ENCODE assay signal across 34 cellular contexts in the genomic region with DNA sequence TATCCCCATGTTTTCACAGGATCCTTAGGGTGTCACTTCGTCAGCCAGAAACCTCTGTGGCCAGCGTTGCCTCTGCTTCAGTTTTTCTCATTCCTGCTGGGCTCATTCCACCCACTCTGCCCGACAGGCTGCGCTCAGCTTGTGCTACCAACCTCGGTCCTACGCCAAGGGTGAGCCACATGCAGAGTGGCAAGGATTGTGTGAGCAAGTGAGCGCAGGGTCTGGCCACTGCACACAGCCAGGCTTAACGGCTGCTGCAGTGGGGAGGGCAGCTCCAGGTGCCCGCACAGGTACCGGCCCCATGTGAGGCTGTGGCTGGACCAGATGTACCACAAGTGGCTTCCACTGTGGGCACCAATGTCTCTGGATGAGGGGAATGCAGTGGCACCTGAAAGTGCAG.
DNase-seq lines count a peak whose midpoint lies in the region; ATAC-seq, FAIRE-seq and TF ChIP-seq lines count a peak whose summit lies in the region.
"Had no signal": no experiment of that assay in that cellular context is flagged by ENCODE, and none has a peak within 500 bp of the region (broad histone marks: within the 10 kb centered on the region; RNA-seq: fewer than 3 reads in every experiment).

No MANE protein-coding gene starts in this region.

- H3K79me2 ChIP-seq in H1 (ENCODE audit: control insufficient read depth in 1 of 2, insufficient read depth in 2 of 2, low read length in 2 of 2): no peaks in the 10 kb centered on the region

- TF ChIP-seq CTCF in H1 (IDR thresholded peaks at IDR 0.05; ENCODE audit: control extremely low read depth in 1 of 3, insufficient read depth in 1 of 3, low read depth in 1 of 3, low read length in 3 of 3) (no peak), upper lobe of right lung (IDR thresholded peaks at IDR 0.05) (no peak)

- H3K23me2 ChIP-seq in H1 (ENCODE audit: low read depth, low read length): no peaks in the 10 kb centered on the region

- POLR2A ChIA-PET in H1 (lab: Charles Lee; ENCODE audit: partially characterized antibody): no interaction called here

- no peaks in the 10 kb centered on the region for H3K27me3 ChIP-seq in BLaER1
- no peaks in the 10 kb centered on the region for H3K27me3 ChIP-seq in H1 (replicated peaks in 1 of 4; ENCODE audit: control insufficient read depth in 3 of 4, extremely low read depth in 1 of 4, insufficient read depth in 3 of 4, low read length in 3 of 4)
- no peaks in the 10 kb centered on the region for H3K27me3 ChIP-seq in neuronal stem cell (ENCODE audit: control insufficient read depth in 3 of 3, insufficient read depth in 3 of 3, low read depth in 1 of 3, low read length in 3 of 3)
- no peaks in the 10 kb centered on the region for H3K27me3 ChIP-seq in upper lobe of right lung
- no peaks in the 10 kb centered on the region for H3K27me3 ChIP-seq in MG63
- H3K27me3 ChIP-seq: BE2C; BLaER1 treated with 17β-estradiol and CSF1 and Interleukin-3, amounts not matched to agents 10 nM and 100 nM had no signal

- H2BK12ac ChIP-seq in H1 (ENCODE audit: low read depth, low read length) (no peak overlapping the region; the same call in 1 of the 2 replicates), neuronal stem cell (ENCODE audit: low read length) (no peak overlapping the region)

- H3K79me1 ChIP-seq in H1 (ENCODE audit: low read depth, low read length) (peaks cover 3% of the 10 kb centered on the region; the same call in 1 of the 2 replicates), neuronal stem cell (ENCODE audit: low read depth, low read length) (peaks cover 5% of the 10 kb centered on the region)

- no peak overlapping the region for H3K27ac Mint-ChIP-seq in activated naive CD4-positive, alpha-beta T cell treated with anti-CD3 and anti-CD28 coated beads for 36 hours
- H3K27ac Mint-ChIP-seq: B cell; CD14-positive monocyte; CD4-positive, alpha-beta memory T cell; CD4-positive, alpha-beta T cell; CD4-positive, CD25-positive, alpha-beta regulatory T cell; CD8-positive, alpha-beta memory T cell; CD8-positive, alpha-beta T cell had no signal

- FAIRE-seq in H1 (lab: Jason Lieb, UNC): no peak
- FAIRE-seq: A549, D721Med had no signal

- H3K36me3 ChIP-seq in BLaER1: peaks cover 15% of the 10 kb centered on the region
- H3K36me3 ChIP-seq in H1 (ENCODE audit: control insufficient read depth in 2 of 4, insufficient read depth in 4 of 4, low read length in 3 of 4): no peaks in the 10 kb centered on the region
- peaks cover 0 to 7% of the 10 kb centered on the region in 2 donors for H3K36me3 ChIP-seq in neuronal stem cell (replicated peaks in 1 of 2; ENCODE audit: control insufficient read depth in 2 of 2, insufficient read depth in 2 of 2, low read length in 2 of 2)
- no peaks in the 10 kb centered on the region for H3K36me3 ChIP-seq in upper lobe of right lung
- H3K36me3 ChIP-seq in MG63: no peaks in the 10 kb centered on the region
- H3K36me3 ChIP-seq: BE2C had no signal

- H2BK5ac ChIP-seq in H1 (ENCODE audit: low read depth, low read length) (no peak overlapping the region), neuronal stem cell (ENCODE audit: low read length) (no peak overlapping the region)

- H4K91ac ChIP-seq in H1 (replicated peaks; ENCODE audit: insufficient read length, low read length): no peak overlapping the region
- H4K91ac ChIP-seq in neuronal stem cell (ENCODE audit: low read depth, low read length, poor library complexity): no peak overlapping the region

- no peak overlapping the region for H2AFZ ChIP-seq in H1 (ENCODE audit: low read length)
- no peak overlapping the region for H2AFZ ChIP-seq in neuronal stem cell (ENCODE audit: low read length)

- no peak overlapping the region for H3K4me3 Mint-ChIP-seq in activated naive CD4-positive, alpha-beta T cell treated with anti-CD3 and anti-CD28 coated beads for 36 hours
- H3K4me3 Mint-ChIP-seq: B cell; CD14-positive monocyte; CD4-positive, alpha-beta memory T cell; CD4-positive, alpha-beta T cell; CD4-positive, CD25-positive, alpha-beta regulatory T cell; CD8-positive, alpha-beta memory T cell; CD8-positive, alpha-beta T cell had no signal

- H4K8ac ChIP-seq in H1 (ENCODE audit: extremely low read depth, insufficient read depth, low read length): peak overlapping the region; percentile 79; the same call in 1 of the 2 replicates
- no peak overlapping the region for H4K8ac ChIP-seq in neuronal stem cell (ENCODE audit: low read depth, low read length)

- intact Hi-C loops in upper lobe of right lung (cut with DNase I): no loop called here
- intact Hi-C loops in activated naive CD4-positive, alpha-beta T cell treated with anti-CD3 and anti-CD28 coated beads for 36 hours (cut with micrococcal nuclease): no loop called here

- CTCF ChIA-PET in H1 (lab: Charles Lee; ENCODE audit: partially characterized antibody): interaction anchor here (1.0 kb wide), 1 partner anchor 31 kb away, joined by 4 read pairs; no protein-coding TSS in a partner anchor
- CTCF ChIA-PET in activated naive CD4-positive, alpha-beta T cell treated with anti-CD3 and anti-CD28 coated beads for 36 hours (lab: Charles Lee): no interaction called here

- WGBS in H1 (ENCODE audit: extremely low coverage in 1 of 2, insufficient coverage in 1 of 2, insufficient read length in 1 of 2, insufficient replicate concordance in 2 of 2, low coverage in 1 of 2, low lambda C conversion rate in 2 of 2, missing lambda C conversion rate in 1 of 2), 2 experiments: 96% methylated on average over 10 of the region's 10 CpGs; no CpG with 5 or more reads in 1 of the 2 experiments
- WGBS in neuronal stem cell (ENCODE audit: extremely low coverage in 2 of 2, insufficient read length in 2 of 2, insufficient replicate concordance in 1 of 2), 2 donors: no CpG with 5 or more reads among the region's 10 CpGs

- H3K4me1 ChIP-seq in BLaER1: 0 out of 2 replicates have a peak, but pooled peaks cover 10% of the 10 kb centered on the region
- H3K4me1 ChIP-seq in H1 (replicated peaks in 1 of 4; ENCODE audit: control insufficient read depth in 3 of 4, insufficient read depth in 4 of 4, low read length in 3 of 4): no peaks in the 10 kb centered on the region
- peaks cover 0 to 7% of the 10 kb centered on the region in 2 donors for H3K4me1 ChIP-seq in neuronal stem cell (ENCODE audit: control insufficient read depth in 2 of 2, insufficient read depth in 1 of 2, low read depth in 1 of 2, low read length in 2 of 2)
- no peaks in the 10 kb centered on the region for H3K4me1 ChIP-seq in upper lobe of right lung
- H3K4me1 ChIP-seq: A549, BE2C, Caco-2 had no signal

- H3K4me3 ChIP-seq in BLaER1: peak overlapping the region; percentile 24; the same call in 1 of the 2 replicates
- no peak overlapping the region for H3K4me3 ChIP-seq in H1 (ENCODE audit: extremely low read depth in 1 of 4, insufficient read depth in 2 of 4, low read depth in 3 of 4, low read length in 4 of 4)
- H3K4me3 ChIP-seq in neuronal stem cell (ENCODE audit: low read length in 2 of 2): peak overlapping the region in 1 of 2 donors; percentile 68
- no peak overlapping the region for H3K4me3 ChIP-seq in upper lobe of right lung
- H3K4me3 ChIP-seq in MG63: no peak overlapping the region
- H3K4me3 ChIP-seq: A549 had no signal

- H3K14ac ChIP-seq in H1 (ENCODE audit: insufficient read length) (no peak overlapping the region), neuronal stem cell (ENCODE audit: low read length) (no peak overlapping the region)

- no peak overlapping the region for H2AK5ac ChIP-seq in H1 (ENCODE audit: low read depth, low read length)
- no peak overlapping the region for H2AK5ac ChIP-seq in neuronal stem cell (ENCODE audit: low read depth, low read length)

- H3K18ac ChIP-seq in H1 (ENCODE audit: extremely low read depth, low read length): no peak overlapping the region
- H3K18ac ChIP-seq in neuronal stem cell (ENCODE audit: low read length): peak overlapping the region; percentile 70

- H4K20me1 ChIP-seq in BLaER1: peaks cover 44% of the 10 kb centered on the region
- peaks cover 0 to 3% of the 10 kb centered on the region in 2 experiments for H4K20me1 ChIP-seq in H1 (replicated peaks in 1 of 2; ENCODE audit: control insufficient read depth in 1 of 2, insufficient read depth in 2 of 2, low read length in 2 of 2)

- H3K9ac ChIP-seq in BLaER1 (no peak overlapping the region), H1 (replicated peaks in 1 of 4; ENCODE audit: extremely low read depth in 1 of 4, low read depth in 3 of 4, low read length in 3 of 4) (no peak overlapping the region), neuronal stem cell (ENCODE audit: low read depth, low read length, poor library complexity) (peak overlapping the region; percentile 38)
- H3K9ac ChIP-seq: BLaER1 treated with 17β-estradiol and CSF1 and Interleukin-3, amounts not matched to agents 10 nM and 100 nM had no signal

- no peak overlapping the region for H3K56ac ChIP-seq in H1 (replicated peaks; ENCODE audit: insufficient read length, low read depth, low read length)

- H3K4me2 ChIP-seq in BLaER1 (no peak overlapping the region), H1 (ENCODE audit: insufficient read depth in 1 of 2, low read depth in 2 of 2, low read length in 2 of 2) (no peak overlapping the region), neuronal stem cell (ENCODE audit: insufficient read depth, low read length, poor library complexity, severe bottlenecking) (no peak overlapping the region)
- H3K4me2 ChIP-seq: A549; BLaER1 treated with 17β-estradiol and CSF1 and Interleukin-3, amounts not matched to agents 10 nM and 100 nM had no signal

- no peak for DNase-seq in H1 (ENCODE audit: low read depth in 1 of 2, low spot score in 2 of 2)
- no peak for DNase-seq in neuronal stem cell (ENCODE audit: low spot score)
- DNase-seq in upper lobe of right lung: no peak
- DNase-seq in activated T-cell treated with anti-CD3 and anti-CD28 coated beads, Interleukin-2, amount 50 U/mL, for 1 hour: no peak
- no peak for DNase-seq in MG63
- DNase-seq in NCI-H187 (lab: John Stamatoyannopoulos, UW): no peak
- no peak for DNase-seq in activated naive CD4-positive, alpha-beta T cell treated with anti-CD3 and anti-CD28 coated beads for 36 hours
- DNase-seq: 8988T; ACHN; AML-193; BE2C; C1 segment of cervical spinal cord; Caco-2; Calu3; CD4-positive, alpha-beta memory T cell; CD4-positive, alpha-beta T cell; CD4-positive, CD25-positive, alpha-beta regulatory T cell; CD8-positive, alpha-beta memory T cell; COR-L47; DMS 273 treated with DMSO at 0.1 percent for 48 hours; DMS153; DMS79; DMS79 treated with DMSO at 0.1 percent for 48 hours; DND-41; EL had no signal

- peak; percentile 32 for ATAC-seq in upper lobe of right lung
- ATAC-seq: A549; CD8-positive, alpha-beta T cell had no signal

- H3K9me3 Mint-ChIP-seq in activated naive CD4-positive, alpha-beta T cell treated with anti-CD3 and anti-CD28 coated beads for 36 hours: no peaks in the 10 kb centered on the region
- H3K9me3 Mint-ChIP-seq: CD4-positive, alpha-beta T cell; CD8-positive, alpha-beta T cell had no signal

- H3K4me1 Mint-ChIP-seq in activated naive CD4-positive, alpha-beta T cell treated with anti-CD3 and anti-CD28 coated beads for 36 hours (ENCODE audit: low read depth): no peaks in the 10 kb centered on the region
- H3K4me1 Mint-ChIP-seq: CD14-positive monocyte; CD4-positive, alpha-beta memory T cell; CD4-positive, CD25-positive, alpha-beta regulatory T cell; CD8-positive, alpha-beta memory T cell had no signal

- H2BK20ac ChIP-seq in H1 (ENCODE audit: low read length): no peak overlapping the region

- no peak for TF ChIP-seq EP300 in H1 (IDR thresholded peaks at IDR 0.05; ENCODE audit: borderline replicate concordance in 1 of 2, low read depth in 2 of 2, low read length in 2 of 2)

- H2BK15ac ChIP-seq in H1 (ENCODE audit: low read length) (no peak overlapping the region), neuronal stem cell (ENCODE audit: low read length) (no peak overlapping the region)

- no peak for TF ChIP-seq RAD21 in H1 (IDR thresholded peaks at IDR 0.05 in 1 of 2, conservative IDR thresholded peaks at IDR 0.05 in 1 of 2; ENCODE audit: low read depth in 2 of 2, low read length in 2 of 2)

- no peak overlapping the region for H4K5ac ChIP-seq in H1 (ENCODE audit: insufficient read length, low read depth, low read length)

- H3K23ac ChIP-seq in H1 (ENCODE audit: insufficient read length) (no peak overlapping the region), neuronal stem cell (ENCODE audit: low read depth, low read length, poor library complexity) (peak overlapping the region; percentile 89)

- H2BK120ac ChIP-seq in H1 (replicated peaks; ENCODE audit: low read depth, low read length) (no peak overlapping the region), neuronal stem cell (ENCODE audit: low read depth, low read length) (no peak overlapping the region)

- H3K36me3 Mint-ChIP-seq in activated naive CD4-positive, alpha-beta T cell treated with anti-CD3 and anti-CD28 coated beads for 36 hours (ENCODE audit: low read depth): no peaks in the 10 kb centered on the region
- H3K36me3 Mint-ChIP-seq: CD14-positive monocyte; CD4-positive, alpha-beta memory T cell; CD4-positive, CD25-positive, alpha-beta regulatory T cell; CD8-positive, alpha-beta T cell had no signal

- H3K9me3 ChIP-seq in BLaER1: peaks cover 35% of the 10 kb centered on the region
- no peaks in the 10 kb centered on the region for H3K9me3 ChIP-seq in H1 (ENCODE audit: insufficient read depth in 2 of 2, low read depth in 1 of 2, low read length in 1 of 2)
- no peaks in the 10 kb centered on the region for H3K9me3 ChIP-seq in neuronal stem cell (replicated peaks in 1 of 2; ENCODE audit: control insufficient read depth in 2 of 2, insufficient read depth in 1 of 2, low read depth in 1 of 2, low read length in 2 of 2)
- H3K9me3 ChIP-seq in upper lobe of right lung: no peaks in the 10 kb centered on the region
- H3K9me3 ChIP-seq in MG63: no peaks in the 10 kb centered on the region
- H3K9me3 ChIP-seq: BE2C had no signal

- H3K4ac ChIP-seq in H1 (replicated peaks; ENCODE audit: insufficient read length, low read depth, low read length) (no peak overlapping the region), neuronal stem cell (ENCODE audit: low read length) (no peak overlapping the region)

- no peak for TF ChIP-seq POLR2A in H1 (IDR thresholded peaks at IDR 0.05; ENCODE audit: control extremely low read depth in 1 of 2, low read depth in 2 of 2, low read length in 2 of 2)

- H3K27ac ChIP-seq in BLaER1 (no peak overlapping the region), H1 (ENCODE audit: low read depth, low read length) (no peak overlapping the region), neuronal stem cell (replicated peaks; ENCODE audit: low read length) (no peak overlapping the region), upper lobe of right lung (no peak overlapping the region)
- H3K27ac ChIP-seq: 22Rv1; A549; BLaER1 treated with 17β-estradiol and CSF1 and Interleukin-3, amounts not matched to agents 10 nM and 100 nM; C4-2B had no signal

- H3K27me3 Mint-ChIP-seq in activated naive CD4-positive, alpha-beta T cell treated with anti-CD3 and anti-CD28 coated beads for 36 hours (ENCODE audit: low read depth): no peaks in the 10 kb centered on the region
- H3K27me3 Mint-ChIP-seq: B cell; CD4-positive, alpha-beta memory T cell; CD4-positive, alpha-beta T cell; CD4-positive, CD25-positive, alpha-beta regulatory T cell; CD8-positive, alpha-beta memory T cell had no signal
